In genomic region chr4:36183232-36183631, GRCh38 we compare ENCODE assay signal across 17 cellular contexts.
"Had no signal": no experiment of that assay in that cellular context is flagged by ENCODE, and none has a peak within 500 bp of the region (broad histone marks: within the 10 kb centered on the region; RNA-seq: fewer than 3 reads in every experiment).

No MANE protein-coding gene starts in this region.

- H3K27me3 Mint-ChIP-seq: activated CD4-positive, alpha-beta T cell treated with anti-CD3 and anti-CD28 coated beads for 36 hours; activated naive CD8-positive, alpha-beta T cell treated with anti-CD3 and anti-CD28 coated beads for 36 hours; stimulated activated naive CD8-positive, alpha-beta T cell treated with anti-CD3 and anti-CD28 coated beads, Interleukin-15, Interleukin-2, amounts not matched to agents 100 ng/mL and 50 ng/mL, for 24 hours had no signal

- H3K27me3 ChIP-seq: foreskin keratinocyte, spleen had no signal

- H3K9me3 ChIP-seq: spleen had no signal

- ATAC-seq: activated CD4-positive, alpha-beta T cell treated with anti-CD3 and anti-CD28 coated beads for 36 hours; foreskin keratinocyte; WTC11 had no signal

- H3K4me1 Mint-ChIP-seq: activated naive CD8-positive, alpha-beta T cell treated with anti-CD3 and anti-CD28 coated beads for 36 hours; nephron had no signal

- H3K27ac Mint-ChIP-seq: activated naive CD8-positive, alpha-beta T cell treated with anti-CD3 and anti-CD28 coated beads for 36 hours; activated T-helper 1 cell treated with anti-CD3 and anti-CD28 coated beads, Interleukin-12 subunit alpha, Interleukin-12 subunit beta, Interleukin-2, Interleukin-4 antibody, amounts not matched to agents 30 ng/mL and 10 ng/mL and 1 ng/mL, durations not matched to agents 14 hours and 24 hours and 36 hours; endodermal cell; nephron; WTC11 had no signal

- H3K4me3 Mint-ChIP-seq: activated CD4-positive, alpha-beta T cell treated with anti-CD3 and anti-CD28 coated beads for 36 hours; activated naive CD8-positive, alpha-beta T cell treated with anti-CD3 and anti-CD28 coated beads for 36 hours; activated T-helper 1 cell treated with anti-CD3 and anti-CD28 coated beads, Interleukin-12 subunit alpha, Interleukin-12 subunit beta, Interleukin-2, Interleukin-4 antibody, amounts not matched to agents 30 ng/mL and 10 ng/mL and 1 ng/mL, durations not matched to agents 14 hours and 24 hours and 36 hours; endodermal cell; nephron; stimulated activated naive CD8-positive, alpha-beta T cell treated with anti-CD3 and anti-CD28 coated beads, Interleukin-15, Interleukin-2, amounts not matched to agents 100 ng/mL and 50 ng/mL, for 24 hours; WTC11 had no signal

- H3K9me3 Mint-ChIP-seq: activated naive CD8-positive, alpha-beta T cell treated with anti-CD3 and anti-CD28 coated beads for 36 hours; activated T-helper 1 cell treated with anti-CD3 and anti-CD28 coated beads, Interleukin-12 subunit alpha, Interleukin-12 subunit beta, Interleukin-2, Interleukin-4 antibody, amounts not matched to agents 30 ng/mL and 10 ng/mL and 1 ng/mL, durations not matched to agents 14 hours and 24 hours and 36 hours; endodermal cell; nephron; stimulated activated naive CD8-positive, alpha-beta T cell treated with anti-CD3 and anti-CD28 coated beads, Interleukin-15, Interleukin-2, amounts not matched to agents 100 ng/mL and 50 ng/mL, for 24 hours; WTC11 had no signal

- H3K4me3 ChIP-seq: spleen had no signal

- H3K36me3 Mint-ChIP-seq: WTC11 had no signal

- H3K27ac ChIP-seq: epithelial cell of prostate, foreskin keratinocyte, spleen had no signal

- H3K4me1 ChIP-seq: foreskin keratinocyte had no signal

- DNase-seq: activated CD4-positive, alpha-beta T cell treated with anti-CD3 and anti-CD28 coated beads for 36 hours; activated CD4-positive, alpha-beta T cell treated with anti-CD3 and anti-CD28 coated beads, Interleukin-2, amount 50 U/mL, for 48 hours; activated naive CD8-positive, alpha-beta T cell treated with anti-CD3 and anti-CD28 coated beads for 36 hours; amygdala; endodermal cell; foreskin keratinocyte; hypothalamus; midbrain; occipital lobe; retina; spleen; trophoblast cell had no signal
